Comparison of ENCODE assay signal across 18 cellular contexts in genomic region chr6:158572653-158573541, GRCh38. TPM values are rescaled to one million over a fixed set of nuclear protein-coding genes. Genes with fewer than 3 reads are reported as not detected.
DNase-seq lines count a peak whose midpoint lies in the region; ATAC-seq lines count a peak whose summit lies in the region.
"Had no signal": no experiment of that assay in that cellular context is flagged by ENCODE, and none has a peak within 500 bp of the region (broad histone marks: within the 10 kb centered on the region; RNA-seq: fewer than 3 reads in every experiment).

No MANE protein-coding gene starts in this region.

- H3K36me3 ChIP-seq in esophagus (ENCODE audit: control insufficient read depth in 2 of 2, insufficient read depth in 2 of 2, low read length in 1 of 2) (peaks cover 0 to 5% of the 10 kb centered on the region in 2 donors), trophoblast cell (ENCODE audit: control insufficient read depth in 1 of 2, insufficient read depth in 2 of 2, low read length in 2 of 2) (peaks cover 12 to 15% of the 10 kb centered on the region in 2 experiments)
- H3K36me3 ChIP-seq: prostate gland had no signal

- no peak overlapping the region for H2BK120ac ChIP-seq in trophoblast cell (ENCODE audit: insufficient read depth, low read length, poor library complexity)

- no peaks in the 10 kb centered on the region for H3K79me2 ChIP-seq in trophoblast cell (ENCODE audit: control insufficient read depth, insufficient read depth, low read length, poor library complexity)

- no peak overlapping the region for H3K23ac ChIP-seq in trophoblast cell (ENCODE audit: low read length)

- peaks cover 7% of the 10 kb centered on the region for H3K9me3 Mint-ChIP-seq in T-helper 2 cell treated with Interferon-gamma antibody and Interleukin-4, amounts not matched to agents 5 μg/mL and 100 μg/mL, for 36 hours
- H3K9me3 Mint-ChIP-seq: activated naive CD8-positive, alpha-beta T cell treated with anti-CD3 and anti-CD28 coated beads for 36 hours had no signal

- no peak overlapping the region for H3K14ac ChIP-seq in trophoblast cell (ENCODE audit: low read length)

- no peaks in the 10 kb centered on the region for H3K79me1 ChIP-seq in trophoblast cell (ENCODE audit: low read length)

- H3K4me2 ChIP-seq in trophoblast cell (ENCODE audit: low read length) = no peak overlapping the region
- H3K4me2 ChIP-seq: SK-N-SH had no signal

- H3K18ac ChIP-seq in trophoblast cell (ENCODE audit: low read length) = no peak overlapping the region

- H4K12ac ChIP-seq in trophoblast cell (ENCODE audit: low read depth, low read length) = no peak overlapping the region

- ATAC-seq in T-helper 17 cell = no peak

- no peak overlapping the region for H4K8ac ChIP-seq in trophoblast cell (ENCODE audit: low read depth, low read length)

- H3K9me3 ChIP-seq in T-helper 17 cell (ENCODE audit: control insufficient read depth, low read length, poor library complexity, severe bottlenecking) (no peaks in the 10 kb centered on the region), esophagus (ENCODE audit: control insufficient read depth in 2 of 2, insufficient read depth in 1 of 2, low read depth in 1 of 2, low read length in 1 of 2) (no peaks in the 10 kb centered on the region), trophoblast cell (ENCODE audit: insufficient read depth, low read depth, low read length) (no peaks in the 10 kb centered on the region)
- H3K9me3 ChIP-seq: prostate gland, SK-N-SH had no signal

- no peak overlapping the region for H2BK5ac ChIP-seq in trophoblast cell (ENCODE audit: low read depth, low read length, poor library complexity)

- H3K9ac ChIP-seq in trophoblast cell (ENCODE audit: low read length) = no peak overlapping the region
- H3K9ac ChIP-seq: SK-N-SH had no signal

- H3K4me1 ChIP-seq in esophagus (ENCODE audit: control insufficient read depth in 2 of 2, insufficient read depth in 2 of 2, low read length in 1 of 2) (peaks cover 13 to 26% of the 10 kb centered on the region in 2 donors), trophoblast cell (ENCODE audit: control insufficient read depth in 1 of 2, insufficient read depth in 2 of 2, low read length in 2 of 2) (peaks cover 0 to 14% of the 10 kb centered on the region in 2 experiments)
- H3K4me1 ChIP-seq: prostate gland had no signal

- DNase-seq in T-helper 2 cell treated with Interferon-gamma antibody and Interleukin-4, amounts not matched to agents 5 μg/mL and 100 μg/mL, for 36 hours (ENCODE audit: low spot score) = no peak
- DNase-seq in T-helper 2 cell (no peak), T-helper 17 cell (no peak), trophoblast cell (no peak), NCI-H1417 treated with DMSO at 0.1 percent for 48 hours (lab: John Stamatoyannopoulos, UW) (no peak), NCI-H524 (lab: John Stamatoyannopoulos, UW) (no peak), AG08396 (ENCODE audit: low spot score) (no peak)
- DNase-seq: activated naive CD8-positive, alpha-beta T cell treated with anti-CD3 and anti-CD28 coated beads for 36 hours; central memory CD4-positive, alpha-beta T cell; NCI-H1694; NCI-H446; SK-N-SH; stimulated activated CD4-positive, alpha-beta T cell treated with anti-CD3 and anti-CD28 coated beads, Interleukin-12 subunit alpha, Interleukin-12 subunit beta, amount 100 ng/mL, for 4 hours had no signal

- H2AK5ac ChIP-seq in trophoblast cell (ENCODE audit: low read length) = no peak overlapping the region

- no peak overlapping the region for H3K4me3 ChIP-seq in esophagus (ENCODE audit: low read depth in 1 of 2, low read length in 2 of 2)
- peak overlapping the region; percentile 37 for H3K4me3 ChIP-seq in trophoblast cell (ENCODE audit: low read depth, low read length)
- H3K4me3 ChIP-seq: prostate gland had no signal

- H2BK12ac ChIP-seq in trophoblast cell (ENCODE audit: low read length) = no peak overlapping the region

- no peak overlapping the region for H3K4ac ChIP-seq in trophoblast cell (ENCODE audit: low read depth, low read length)

- peaks cover 52% of the 10 kb centered on the region for H3K4me1 Mint-ChIP-seq in T-helper 2 cell treated with Interferon-gamma antibody and Interleukin-4, amounts not matched to agents 5 μg/mL and 100 μg/mL, for 36 hours (ENCODE audit: low read depth)
- peaks cover 46% of the 10 kb centered on the region for H3K4me1 Mint-ChIP-seq in T-helper 17 cell
- H3K4me1 Mint-ChIP-seq: mesothelial cell of epicardium had no signal

- WGBS in esophagus, 2 donors = 91 to 93% methylated on average over 28 of the region's 28 CpGs
- WGBS in trophoblast cell (ENCODE audit: extremely low coverage, insufficient coverage, insufficient read length) = no CpG with 5 or more reads among the region's 28 CpGs

- no peaks in the 10 kb centered on the region for H3K27me3 Mint-ChIP-seq in T-helper 2 cell treated with Interferon-gamma antibody and Interleukin-4, amounts not matched to agents 5 μg/mL and 100 μg/mL, for 36 hours (ENCODE audit: low read depth)
- H3K27me3 Mint-ChIP-seq in T-helper 17 cell = no peaks in the 10 kb centered on the region
- H3K27me3 Mint-ChIP-seq: activated naive CD8-positive, alpha-beta T cell treated with anti-CD3 and anti-CD28 coated beads for 36 hours had no signal

- H4K91ac ChIP-seq in trophoblast cell (ENCODE audit: low read depth, low read length) = no peak overlapping the region

- H3K27ac ChIP-seq in esophagus (ENCODE audit: low read depth in 2 of 2, low read length in 1 of 2) = peak overlapping the region; percentile 52 to 77
- no peak overlapping the region for H3K27ac ChIP-seq in trophoblast cell (ENCODE audit: low read depth, low read length)
- H3K27ac ChIP-seq: 22Rv1 had no signal

- H3K27ac Mint-ChIP-seq in T-helper 2 cell treated with Interferon-gamma antibody and Interleukin-4, amounts not matched to agents 5 μg/mL and 100 μg/mL, for 36 hours = peak overlapping the region; percentile 38
- H3K27ac Mint-ChIP-seq in T-helper 17 cell = peak overlapping the region; percentile 84
- H3K27ac Mint-ChIP-seq: activated naive CD8-positive, alpha-beta T cell treated with anti-CD3 and anti-CD28 coated beads for 36 hours; mesothelial cell of epicardium had no signal

- H3K27me3 ChIP-seq in esophagus (ENCODE audit: control insufficient read depth in 1 of 2, insufficient read depth in 2 of 2, low read length in 2 of 2) (no peaks in the 10 kb centered on the region), trophoblast cell (ENCODE audit: insufficient read depth, low read length) (no peaks in the 10 kb centered on the region)

- H3K36me3 Mint-ChIP-seq in T-helper 2 cell treated with Interferon-gamma antibody and Interleukin-4, amounts not matched to agents 5 μg/mL and 100 μg/mL, for 36 hours (ENCODE audit: low read depth) = peaks cover 48% of the 10 kb centered on the region
- peaks cover 7% of the 10 kb centered on the region for H3K36me3 Mint-ChIP-seq in T-helper 17 cell (ENCODE audit: low read depth)

- H2AFZ ChIP-seq in trophoblast cell (ENCODE audit: insufficient read depth, low read length, poor library complexity) = no peak overlapping the region

- H3K4me3 Mint-ChIP-seq in T-helper 2 cell treated with Interferon-gamma antibody and Interleukin-4, amounts not matched to agents 5 μg/mL and 100 μg/mL, for 36 hours = no peak overlapping the region
- peak overlapping the region; percentile 56 for H3K4me3 Mint-ChIP-seq in T-helper 17 cell
- H3K4me3 Mint-ChIP-seq: activated naive CD8-positive, alpha-beta T cell treated with anti-CD3 and anti-CD28 coated beads for 36 hours; CD14-positive monocyte; mesothelial cell of epicardium had no signal

RNA-seq across cellular contexts. Expression of gene TMEM181, which starts 13.0 kb away (rescaled TPM):
- total RNA-seq in T-helper 17 cell = 10 to 100 TPM; 17.6 to 20.4 TPM
- polyA plus RNA-seq in esophagus = 1 to 10 TPM; 7.9 to 9.3 TPM
- 10.2 and 10.4 TPM in 2 replicates for polyA plus RNA-seq in trophoblast cell (2013)
